1 cellular context compared by ENCODE assay signal in the genomic region with DNA sequence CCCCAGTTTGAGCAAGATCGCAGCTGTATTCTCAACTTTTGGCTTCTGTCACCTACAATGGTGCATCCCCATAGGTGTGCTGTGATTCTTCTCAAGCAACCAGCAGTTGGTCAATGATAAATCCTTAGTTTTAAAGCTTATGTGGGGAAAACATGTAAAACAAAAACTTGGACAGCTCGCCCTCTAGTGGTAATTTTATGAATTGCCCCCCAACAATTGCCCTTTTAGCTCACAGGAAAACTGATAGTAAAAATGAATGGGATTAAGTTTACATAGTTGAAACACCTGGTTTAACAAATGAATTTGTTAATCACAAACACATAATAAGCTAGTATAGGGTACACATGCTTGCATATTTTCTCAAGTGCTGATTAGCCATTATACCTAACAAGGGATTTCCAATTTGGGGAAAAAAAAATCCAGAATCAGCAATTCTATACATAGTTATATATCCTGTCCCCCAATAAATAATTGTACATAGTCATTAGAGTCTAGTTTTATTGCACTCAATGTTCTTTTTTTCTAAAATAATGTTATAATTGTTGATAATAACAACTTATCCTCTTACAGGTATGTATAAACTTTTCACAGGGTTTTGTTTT.
TF ChIP-seq lines count a peak whose summit lies in the region.

No MANE protein-coding gene starts in this region.

TF ChIP-seq in Ishikawa, 13 proteins besides CTCF, POLR2A, EP300 and RAD21 (continued from another document):
- TF ChIP-seq, protein P1, sequence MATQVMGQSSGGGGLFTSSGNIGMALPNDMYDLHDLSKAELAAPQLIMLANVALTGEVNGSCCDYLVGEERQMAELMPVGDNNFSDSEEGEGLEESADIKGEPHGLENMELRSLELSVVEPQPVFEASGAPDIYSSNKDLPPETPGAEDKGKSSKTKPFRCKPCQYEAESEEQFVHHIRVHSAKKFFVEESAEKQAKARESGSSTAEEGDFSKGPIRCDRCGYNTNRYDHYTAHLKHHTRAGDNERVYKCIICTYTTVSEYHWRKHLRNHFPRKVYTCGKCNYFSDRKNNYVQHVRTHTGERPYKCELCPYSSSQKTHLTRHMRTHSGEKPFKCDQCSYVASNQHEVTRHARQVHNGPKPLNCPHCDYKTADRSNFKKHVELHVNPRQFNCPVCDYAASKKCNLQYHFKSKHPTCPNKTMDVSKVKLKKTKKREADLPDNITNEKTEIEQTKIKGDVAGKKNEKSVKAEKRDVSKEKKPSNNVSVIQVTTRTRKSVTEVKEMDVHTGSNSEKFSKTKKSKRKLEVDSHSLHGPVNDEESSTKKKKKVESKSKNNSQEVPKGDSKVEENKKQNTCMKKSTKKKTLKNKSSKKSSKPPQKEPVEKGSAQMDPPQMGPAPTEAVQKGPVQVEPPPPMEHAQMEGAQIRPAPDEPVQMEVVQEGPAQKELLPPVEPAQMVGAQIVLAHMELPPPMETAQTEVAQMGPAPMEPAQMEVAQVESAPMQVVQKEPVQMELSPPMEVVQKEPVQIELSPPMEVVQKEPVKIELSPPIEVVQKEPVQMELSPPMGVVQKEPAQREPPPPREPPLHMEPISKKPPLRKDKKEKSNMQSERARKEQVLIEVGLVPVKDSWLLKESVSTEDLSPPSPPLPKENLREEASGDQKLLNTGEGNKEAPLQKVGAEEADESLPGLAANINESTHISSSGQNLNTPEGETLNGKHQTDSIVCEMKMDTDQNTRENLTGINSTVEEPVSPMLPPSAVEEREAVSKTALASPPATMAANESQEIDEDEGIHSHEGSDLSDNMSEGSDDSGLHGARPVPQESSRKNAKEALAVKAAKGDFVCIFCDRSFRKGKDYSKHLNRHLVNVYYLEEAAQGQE (IDR thresholded peaks at IDR 0.05; ENCODE audit: low read depth) = no peak
- TF ChIP-seq, protein P2, sequence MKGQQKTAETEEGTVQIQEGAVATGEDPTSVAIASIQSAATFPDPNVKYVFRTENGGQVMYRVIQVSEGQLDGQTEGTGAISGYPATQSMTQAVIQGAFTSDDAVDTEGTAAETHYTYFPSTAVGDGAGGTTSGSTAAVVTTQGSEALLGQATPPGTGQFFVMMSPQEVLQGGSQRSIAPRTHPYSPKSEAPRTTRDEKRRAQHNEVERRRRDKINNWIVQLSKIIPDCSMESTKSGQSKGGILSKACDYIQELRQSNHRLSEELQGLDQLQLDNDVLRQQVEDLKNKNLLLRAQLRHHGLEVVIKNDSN (IDR thresholded peaks at IDR 0.05) = no peak
- TF ChIP-seq TEAD4 (IDR thresholded peaks at IDR 0.05) (no peak), EGR1 (IDR thresholded peaks at IDR 0.05) (no peak), CEBPB (IDR thresholded peaks at IDR 0.05) (no peak), ZBTB7A (IDR thresholded peaks at IDR 0.05; ENCODE audit: low read depth) (no peak), YY1 (IDR thresholded peaks at IDR 0.05; ENCODE audit: low read depth) (no peak)
- TF ChIP-seq, protein P3, sequence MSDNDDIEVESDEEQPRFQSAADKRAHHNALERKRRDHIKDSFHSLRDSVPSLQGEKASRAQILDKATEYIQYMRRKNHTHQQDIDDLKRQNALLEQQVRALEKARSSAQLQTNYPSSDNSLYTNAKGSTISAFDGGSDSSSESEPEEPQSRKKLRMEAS (IDR thresholded peaks at IDR 0.05) = no peak
